ENCODE assay signal across 7 cellular contexts in genomic region chr11:89303029-89303428, GRCh38.
DNase-seq lines count a peak whose midpoint lies in the region; ATAC-seq, FAIRE-seq and TF ChIP-seq lines count a peak whose summit lies in the region.
"Not testable (repeated sequence)": the region's sequence is repeated elsewhere in the genome, so short reads cannot be mapped to it uniquely, and the experiment has no call there.

No MANE protein-coding gene starts in this region.

- not testable (repeated sequence) for H3K27me3 ChIP-seq in IMR-90 (ENCODE audit: control insufficient read depth, insufficient read depth, low read length); bronchial epithelial cell (ENCODE audit: control insufficient read depth, insufficient read depth, low read length); foreskin keratinocyte; keratinocyte (ENCODE audit: control insufficient read depth, extremely low read depth, insufficient read depth, low read length)

- H2AK9ac ChIP-seq in IMR-90 (replicated peaks; ENCODE audit: low read depth, low read length, poor library complexity): not testable (repeated sequence)

- not testable (repeated sequence) for H2BK20ac ChIP-seq in IMR-90 (ENCODE audit: low read depth, low read length)

- not testable (repeated sequence) for H3K27ac ChIP-seq in IMR-90 (ENCODE audit: insufficient read depth, low read length); foreskin keratinocyte; keratinocyte (ENCODE audit: control insufficient read depth, insufficient read depth, low read length)

- in situ Hi-C loops in IMR-90 (cut with MboI; ENCODE audit: low sequenced_read_pairs): not testable (repeated sequence)

- H3K4ac ChIP-seq in IMR-90 (ENCODE audit: low read depth, low read length): not testable (repeated sequence)

- H3K9ac ChIP-seq in IMR-90 (ENCODE audit: low read depth, low read length); keratinocyte (ENCODE audit: control insufficient read depth, extremely low read depth, insufficient read depth, low read length): not testable (repeated sequence)

- not testable (repeated sequence) for H3K14ac ChIP-seq in IMR-90 (replicated peaks; ENCODE audit: low read depth, low read length)

- not testable (repeated sequence) for ATAC-seq in IMR-90 (ENCODE audit: low read depth)
- peak; percentile 59 for ATAC-seq in foreskin keratinocyte

- H4K20me1 ChIP-seq in IMR-90 (ENCODE audit: insufficient read depth, low read length); keratinocyte (ENCODE audit: control insufficient read depth, extremely low read depth, insufficient read depth, low read length): not testable (repeated sequence)

- H3K79me1 ChIP-seq in IMR-90 (ENCODE audit: low read depth in 1 of 2, low read length in 2 of 2): not testable (repeated sequence)

- DNase-seq in ELR (ENCODE audit: low read depth) (peak; percentile 3), IMR-90 (peak; percentile 14), NCI-H69 (lab: John Stamatoyannopoulos, UW) (peak; percentile 29), bronchial epithelial cell (ENCODE audit: low read depth) (peak; percentile 16), epithelial cell of esophagus (ENCODE audit: low read depth) (peak; percentile 3), foreskin keratinocyte (peak in 1 of 2 donors; percentile 37)
- DNase-seq in keratinocyte (ENCODE audit: low read depth, low spot score): not testable (repeated sequence)

- not testable (repeated sequence) for H3K36me3 ChIP-seq in IMR-90 (ENCODE audit: control insufficient read depth, insufficient read depth, low read length); bronchial epithelial cell (ENCODE audit: control insufficient read depth, insufficient read depth, low read length); keratinocyte (ENCODE audit: control insufficient read depth in 2 of 2, extremely low read depth in 1 of 2, insufficient read depth in 2 of 2, low read length in 2 of 2)

- H3K4me3 ChIP-seq in IMR-90 (ENCODE audit: insufficient read depth, low read depth, low read length); bronchial epithelial cell (ENCODE audit: low read depth, low read length); epithelial cell of esophagus (ENCODE audit: low read length); keratinocyte (ENCODE audit: control insufficient read depth in 2 of 3, extremely low read depth in 1 of 3, insufficient read depth in 2 of 3, low read depth in 1 of 3, low read length in 3 of 3): not testable (repeated sequence)

- H4K91ac ChIP-seq in IMR-90 (ENCODE audit: insufficient read depth, low read depth, low read length): not testable (repeated sequence)

- not testable (repeated sequence) for H3K4me1 ChIP-seq in IMR-90 (ENCODE audit: control insufficient read depth, insufficient read depth, low read length); foreskin keratinocyte; keratinocyte (ENCODE audit: control insufficient read depth, extremely low read depth, insufficient read depth, low read length)

- not testable (repeated sequence) for TF ChIP-seq RAD21 in IMR-90 (IDR thresholded peaks at IDR 0.05; ENCODE audit: low read length)

- not testable (repeated sequence) for H3K56ac ChIP-seq in IMR-90 (ENCODE audit: extremely low read depth, insufficient read depth, low read length)

- H2BK15ac ChIP-seq in IMR-90 (ENCODE audit: low read depth, low read length): not testable (repeated sequence)

- intact Hi-C loops in IMR-90 (cut with micrococcal nuclease): not testable (repeated sequence)

- H3K79me2 ChIP-seq in keratinocyte (ENCODE audit: control insufficient read depth, insufficient read depth, low read length): not testable (repeated sequence)

- not testable (repeated sequence) for H4K8ac ChIP-seq in IMR-90 (ENCODE audit: low read depth in 2 of 2, low read length in 2 of 2)

- POLR2A ChIA-PET in IMR-90 (lab: Charles Lee; ENCODE audit: unreplicated experiment): not testable (repeated sequence)

- CTCF ChIA-PET in IMR-90 (lab: Yijun Ruan, JAX): not testable (repeated sequence)

- TF ChIP-seq CTCF in IMR-90 (conservative IDR thresholded peaks at IDR 0.05; ENCODE audit: low read depth, low read length); bronchial epithelial cell (IDR thresholded peaks at IDR 0.05; ENCODE audit: insufficient read depth, low read length, severe bottlenecking); epithelial cell of esophagus (IDR thresholded peaks at IDR 0.05; ENCODE audit: insufficient read depth, low read depth, low read length, missing control alignments); foreskin keratinocyte (conservative IDR thresholded peaks at IDR 0.05); keratinocyte (optimal IDR thresholded peaks at IDR 0.05 in 1 of 3, IDR thresholded peaks at IDR 0.05 in 1 of 3, conservative IDR thresholded peaks at IDR 0.05 in 1 of 3; ENCODE audit: extremely low read depth in 1 of 3, insufficient read depth in 2 of 3, low read length in 3 of 3): not testable (repeated sequence)

- WGBS in IMR-90 (ENCODE audit: extremely low coverage in 2 of 2, insufficient read length in 1 of 2), 2 experiments: no CpG with 5 or more reads among the region's 1 CpG

- H2AK5ac ChIP-seq in IMR-90 (ENCODE audit: low read depth, low read length): not testable (repeated sequence)

- not testable (repeated sequence) for H3K23ac ChIP-seq in IMR-90 (ENCODE audit: low read depth, low read length)

- H2BK120ac ChIP-seq in IMR-90 (ENCODE audit: low read depth, low read length): not testable (repeated sequence)

- not testable (repeated sequence) for H2BK5ac ChIP-seq in IMR-90 (ENCODE audit: low read depth, low read length, poor library complexity, severe bottlenecking)

- H2AFZ ChIP-seq in IMR-90 (replicated peaks; ENCODE audit: low read length, poor library complexity); keratinocyte (ENCODE audit: control insufficient read depth, low read length): not testable (repeated sequence)

- not testable (repeated sequence) for H3K9me1 ChIP-seq in IMR-90 (ENCODE audit: insufficient read depth, low read length); keratinocyte (ENCODE audit: control insufficient read depth, extremely low read depth, insufficient read depth, low read length)

- BruUV-seq in IMR-90 (replicated peaks; lab: Mats Ljungman, UMichigan): not testable (repeated sequence)

- H3K18ac ChIP-seq in IMR-90 (ENCODE audit: low read depth, low read length): not testable (repeated sequence)

- TF ChIP-seq POLR2A in IMR-90 (IDR thresholded peaks at IDR 0.05; ENCODE audit: low read depth, low read length): not testable (repeated sequence)

- H4K5ac ChIP-seq in IMR-90 (ENCODE audit: low read depth, low read length): not testable (repeated sequence)

- H3K9me3 ChIP-seq in IMR-90 (ENCODE audit: control insufficient read depth, insufficient read depth, low read length); keratinocyte (ENCODE audit: control insufficient read depth, low read depth, low read length): not testable (repeated sequence)

- H3K4me2 ChIP-seq in IMR-90 (ENCODE audit: low read depth, low read length); keratinocyte (ENCODE audit: control insufficient read depth, extremely low read depth, insufficient read depth, low read depth, low read length): not testable (repeated sequence)

- FAIRE-seq in bronchial epithelial cell (lab: Jason Lieb, UNC): not testable (repeated sequence)
- peak; percentile 13 for FAIRE-seq in keratinocyte (lab: Jason Lieb, UNC)

- dilution Hi-C loops in IMR-90 (cut with HindIII; ENCODE audit: low sequenced_read_pairs, unreplicated experiment); keratinocyte (cut with MboI; ENCODE audit: extremely low pct_ligation_motif_present, low sequenced_read_pairs): not testable (repeated sequence)
